10 cellular contexts compared by ENCODE assay signal in the genomic region with DNA sequence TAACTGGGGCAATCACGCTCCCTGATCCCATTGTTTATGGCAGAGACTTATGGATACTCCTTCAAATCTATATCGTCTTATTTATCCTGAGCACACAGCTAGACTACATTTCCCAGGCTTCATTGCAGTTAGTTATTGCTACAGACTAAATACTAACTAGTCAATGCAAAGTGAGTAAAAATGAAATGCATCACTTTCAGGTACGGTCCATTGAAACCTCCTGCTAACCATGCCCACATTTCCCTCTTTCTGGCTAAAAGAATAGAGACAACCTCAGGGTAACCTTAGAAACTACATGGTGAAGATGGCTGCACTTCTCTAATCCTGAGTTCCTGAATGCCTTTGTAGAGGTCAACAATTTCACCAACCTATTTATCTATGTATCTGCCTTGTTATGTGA.
"Had no signal": no experiment of that assay in that cellular context is flagged by ENCODE, and none has a peak within 500 bp of the region (broad histone marks: within the 10 kb centered on the region; RNA-seq: fewer than 3 reads in every experiment).

No MANE protein-coding gene starts in this region.

- ATAC-seq: activated CD8-positive, alpha-beta T cell treated with anti-CD3 and anti-CD28 coated beads, Interleukin-2, amount 10 ng/mL, durations not matched to agents 7 days and 5 days; activated naive CD8-positive, alpha-beta T cell treated with anti-CD3 and anti-CD28 coated beads, Interleukin-2, amount 50 U/mL, for 24 hours; lower lobe of right lung had no signal

- DNase-seq: activated CD8-positive, alpha-beta memory T cell treated with anti-CD3 and anti-CD28 coated beads, Interleukin-2, amount 50 U/mL, for 48 hours; activated CD8-positive, alpha-beta T cell treated with anti-CD3 and anti-CD28 coated beads, Interleukin-2, amount 10 ng/mL, durations not matched to agents 7 days and 5 days; activated naive CD4-positive, alpha-beta T cell treated with Interleukin-2 at 50 U/mL for 16 hours; activated naive CD8-positive, alpha-beta T cell treated with anti-CD3 and anti-CD28 coated beads, Interleukin-2, amount 50 U/mL, for 24 hours; dorsolateral prefrontal cortex; hypothalamus; lower lobe of right lung; ovary; stimulated activated CD4-positive, alpha-beta T cell treated with anti-CD3 and anti-CD28 coated beads, Interleukin-4, amount 100 ng/mL, for 24 hours; stomach had no signal
